Comparison of ENCODE assay signal across 14 cellular contexts in the genomic region with DNA sequence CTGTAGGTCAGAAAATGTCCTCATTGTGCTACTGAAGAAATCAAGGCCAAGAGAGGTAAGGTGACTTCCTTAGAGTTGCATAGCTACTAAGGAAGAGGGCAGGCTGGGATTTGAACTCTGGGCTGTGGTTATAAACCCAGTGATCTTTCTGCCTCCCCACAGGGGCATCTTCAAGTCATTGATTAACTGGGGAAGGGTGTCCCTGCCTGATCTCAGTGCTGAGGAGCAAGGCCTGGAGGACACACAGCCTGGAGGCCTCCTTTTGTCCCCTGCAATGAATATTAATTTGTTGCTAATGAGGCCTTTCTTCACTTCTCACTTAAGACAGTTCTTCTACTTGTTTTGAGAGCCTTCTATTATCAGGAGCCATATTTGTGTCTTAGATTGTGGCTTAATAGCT.
DNase-seq lines count a peak whose midpoint lies in the region; TF ChIP-seq lines count a peak whose summit lies in the region.
"Had no signal": no experiment of that assay in that cellular context is flagged by ENCODE, and none has a peak within 500 bp of the region (broad histone marks: within the 10 kb centered on the region; RNA-seq: fewer than 3 reads in every experiment).

No MANE protein-coding gene starts in this region.

- H3K9me3 ChIP-seq in BLaER1 (no peaks in the 10 kb centered on the region), Caco-2 (no peaks in the 10 kb centered on the region)

- peaks cover 14% of the 10 kb centered on the region; the same call in 1 of the 2 replicates for H3K36me3 ChIP-seq in BLaER1
- H3K36me3 ChIP-seq in mesendoderm (ENCODE audit: control insufficient read depth, insufficient read depth, low read length) = no peaks in the 10 kb centered on the region
- no peaks in the 10 kb centered on the region for H3K36me3 ChIP-seq in Caco-2 (ENCODE audit: control insufficient read depth, insufficient read depth, low read length)

- no peak overlapping the region for H4K8ac ChIP-seq in mesendoderm (ENCODE audit: low read depth, low read length)

- H3K4me1 Mint-ChIP-seq in type B pancreatic cell (ENCODE audit: unreplicated experiment) = peaks cover 52% of the 10 kb centered on the region
- H3K4me1 Mint-ChIP-seq in Caco-2 (ENCODE audit: low read depth, unreplicated experiment) = no peaks in the 10 kb centered on the region
- H3K4me1 Mint-ChIP-seq: B cell, IgD-negative memory B cell had no signal

- no peak for TF ChIP-seq CTCF in type B pancreatic cell (conservative IDR thresholded peaks at IDR 0.05)
- TF ChIP-seq CTCF in Caco-2 (IDR thresholded peaks at IDR 0.05; ENCODE audit: insufficient read depth in 1 of 2, low read depth in 1 of 2, low read length in 1 of 2, severe bottlenecking in 1 of 2, unreplicated experiment in 1 of 2) = no peak

- H3K79me1 ChIP-seq in mesendoderm (ENCODE audit: low read length) = no peaks in the 10 kb centered on the region

- CTCF ChIA-PET in Caco-2 (lab: Charles Lee) = no interaction called here

- H3K36me3 Mint-ChIP-seq in type B pancreatic cell = peaks cover 20% of the 10 kb centered on the region
- H3K36me3 Mint-ChIP-seq in Caco-2 (ENCODE audit: insufficient read depth, unreplicated experiment) = peaks cover 10% of the 10 kb centered on the region

- H3K4me3 Mint-ChIP-seq in type B pancreatic cell = no peak overlapping the region
- no peak overlapping the region for H3K4me3 Mint-ChIP-seq in Caco-2 (ENCODE audit: unreplicated experiment)
- H3K4me3 Mint-ChIP-seq: B cell; CD4-positive, alpha-beta T cell; H9; IgD-negative memory B cell had no signal

- H2AK5ac ChIP-seq in mesendoderm (ENCODE audit: low read length) = no peak overlapping the region

- no peak overlapping the region for H2BK5ac ChIP-seq in mesendoderm (ENCODE audit: low read length)

- H3K9me3 Mint-ChIP-seq in type B pancreatic cell = no peaks in the 10 kb centered on the region
- no peaks in the 10 kb centered on the region for H3K9me3 Mint-ChIP-seq in Caco-2 (ENCODE audit: unreplicated experiment)
- H3K9me3 Mint-ChIP-seq: CD4-positive, alpha-beta T cell; H9; IgD-negative memory B cell had no signal

- no TSS peak for BruUV-seq in Caco-2 (replicated peaks; lab: Mats Ljungman, UMichigan)

- H3K4me2 ChIP-seq in BLaER1 = peak overlapping the region; percentile 89; the same call in 1 of the 2 replicates
- H3K4me2 ChIP-seq in mesendoderm (ENCODE audit: low read length) = no peak overlapping the region

- H3K23ac ChIP-seq in mesendoderm (ENCODE audit: low read length) = no peak overlapping the region

- H3K27ac ChIP-seq in BLaER1 = no peak overlapping the region
- no peak overlapping the region for H3K27ac ChIP-seq in mesendoderm (ENCODE audit: low read depth, low read length)
- H3K27ac ChIP-seq: C4-2B had no signal

- intact Hi-C loops in Caco-2 (cut with micrococcal nuclease; ENCODE audit: unreplicated experiment) = no loop called here

- H3K4ac ChIP-seq in mesendoderm (ENCODE audit: low read depth, low read length) = no peak overlapping the region

- H3K4me3 ChIP-seq in BLaER1 = no peak overlapping the region
- H3K4me3 ChIP-seq in mesendoderm (ENCODE audit: low read length) = no peak overlapping the region
- H3K4me3 ChIP-seq in Caco-2 (ENCODE audit: low read depth, low read length) = no peak overlapping the region

- H3K27ac Mint-ChIP-seq in type B pancreatic cell (peak overlapping the region; percentile 45), Caco-2 (ENCODE audit: unreplicated experiment) (no peak overlapping the region)
- H3K27ac Mint-ChIP-seq: B cell; CD4-positive, alpha-beta T cell; H9; IgD-negative memory B cell had no signal

- H3K18ac ChIP-seq in mesendoderm (ENCODE audit: low read length) = no peak overlapping the region

- POLR2A ChIA-PET in Caco-2 (lab: Charles Lee) = no interaction called here

- DNase-seq in ELF-1 (ENCODE audit: low read depth, low spot score) (peak; percentile 31), mesendoderm (peak; percentile 20), type B pancreatic cell (ENCODE audit: extremely low spot score, unreplicated experiment) (no peak), NCI-H2171 treated with DMSO at 0.1 percent for 48 hours (lab: John Stamatoyannopoulos, UW) (no peak), Caco-2 (no peak)
- DNase-seq: CD4-positive, alpha-beta T cell; DMS153; DMS79; GF-D8; H9 had no signal

- H3K4me1 ChIP-seq in BLaER1 = peaks cover 55% of the 10 kb centered on the region
- H3K4me1 ChIP-seq in mesendoderm (ENCODE audit: control insufficient read depth, low read depth, low read length) = no peaks in the 10 kb centered on the region
- H3K4me1 ChIP-seq in Caco-2 = no peaks in the 10 kb centered on the region

- H3K27me3 Mint-ChIP-seq in type B pancreatic cell (no peaks in the 10 kb centered on the region), Caco-2 (ENCODE audit: insufficient read depth, unreplicated experiment) (no peaks in the 10 kb centered on the region)
- H3K27me3 Mint-ChIP-seq: B cell; CD4-positive, alpha-beta T cell; IgD-negative memory B cell had no signal

- no peak overlapping the region for H2BK15ac ChIP-seq in mesendoderm (replicated peaks; ENCODE audit: low read depth)

- no peak overlapping the region for H2BK120ac ChIP-seq in mesendoderm (ENCODE audit: low read depth, low read length)

- no peaks in the 10 kb centered on the region for H3K79me2 ChIP-seq in mesendoderm (ENCODE audit: control insufficient read depth, insufficient read depth, low read length)

- no peak overlapping the region for H4K5ac ChIP-seq in mesendoderm (ENCODE audit: low read length)

- no peak overlapping the region for H3K56ac ChIP-seq in mesendoderm (ENCODE audit: low read length)

- H4K20me1 ChIP-seq in BLaER1 = peaks cover 43% of the 10 kb centered on the region

- H3K9ac ChIP-seq in BLaER1 (no peak overlapping the region), mesendoderm (ENCODE audit: low read length) (no peak overlapping the region)

- H3K27me3 ChIP-seq in BLaER1 (peaks cover 12% of the 10 kb centered on the region; the same call in 1 of the 2 replicates), mesendoderm (ENCODE audit: insufficient read depth, low read length, poor library complexity) (no peaks in the 10 kb centered on the region), Caco-2 (replicated peaks; ENCODE audit: control insufficient read depth, insufficient read depth, low read length) (no peaks in the 10 kb centered on the region)

Comparison
In these comparisons a context has a peak if more than half of its experiments do, and no peak if none do; other contexts are left out.
1. DNase-seq: peak in ELF-1 (single experiment) and mesendoderm (single experiment); none in type B pancreatic cell (single experiment), NCI-H2171 treated with DMSO at 0.1 percent for 48 hours (single experiment) and Caco-2 (0 of 2).